In genomic region chr10:93570383-93570782, GRCh38 we compare ENCODE assay signal across 24 cellular contexts. TPM values are rescaled to one million over a fixed set of nuclear protein-coding genes. Genes with fewer than 3 reads are reported as not detected.
DNase-seq lines count a peak whose midpoint lies in the region; ATAC-seq and TF ChIP-seq lines count a peak whose summit lies in the region.
"Had no signal": no experiment of that assay in that cellular context is flagged by ENCODE, and none has a peak within 500 bp of the region (broad histone marks: within the 10 kb centered on the region; RNA-seq: fewer than 3 reads in every experiment).

No MANE protein-coding gene starts in this region.

- no peak overlapping the region for H2AFZ ChIP-seq in GM23338

- H3F3A ChIP-seq in GM23338 (replicated peaks; ENCODE audit: low read depth), result peaks cover 7% of the 10 kb centered on the region; the same call in 1 of the 2 replicates

- no peak overlapping the region for H3K27ac Mint-ChIP-seq in GM23338
- no peak overlapping the region for H3K27ac Mint-ChIP-seq in CD4-positive, alpha-beta T cell
- H3K27ac Mint-ChIP-seq: CD14-positive monocyte; CD4-positive, alpha-beta memory T cell; HFFc6 had no signal

- CTCF ChIA-PET in CD4-positive, alpha-beta T cell (lab: Charles Lee), result no interaction called here
- CTCF ChIA-PET in HEK293T (lab: Yijun Ruan, JAX), result no interaction called here

- TF ChIP-seq EP300 in sigmoid colon (IDR thresholded peaks at IDR 0.05), result no peak

- H3K4me1 ChIP-seq in GM23338 (ENCODE audit: insufficient read depth) (peaks cover 6% of the 10 kb centered on the region), sigmoid colon (peaks cover 0 to 11% (median 9%) of the 10 kb centered on the region in 4 donors)
- H3K4me1 ChIP-seq: A549, BE2C had no signal

- H3K27me3 Mint-ChIP-seq in GM23338 (ENCODE audit: insufficient read depth, low read depth, poor library complexity), result peaks cover 51% of the 10 kb centered on the region
- H3K27me3 Mint-ChIP-seq in CD4-positive, alpha-beta T cell, result peaks cover 76% of the 10 kb centered on the region

- no peaks in the 10 kb centered on the region for H3K36me3 Mint-ChIP-seq in GM23338 (ENCODE audit: low read depth)
- no peaks in the 10 kb centered on the region for H3K36me3 Mint-ChIP-seq in CD4-positive, alpha-beta T cell (ENCODE audit: low read depth)
- H3K36me3 Mint-ChIP-seq: CD4-positive, alpha-beta memory T cell had no signal

- no peaks in the 10 kb centered on the region; the same call in 1 of the 2 replicates for H4K20me1 ChIP-seq in GM23338 (replicated peaks; ENCODE audit: insufficient read depth)
- H4K20me1 ChIP-seq: BLaER1 treated with 17β-estradiol and CSF1 and Interleukin-3, amounts not matched to agents 10 nM and 100 nM had no signal

- TF ChIP-seq POLR2A in sigmoid colon (IDR thresholded peaks at IDR 0.05), result no peak

- no peak overlapping the region for H3K27ac ChIP-seq in GM23338 (ENCODE audit: low read depth)
- H3K27ac ChIP-seq in VCaP, result peak overlapping the region; percentile 37; the same call in 1 of the 2 replicates
- no peak overlapping the region for H3K27ac ChIP-seq in sigmoid colon
- H3K27ac ChIP-seq in CD4-positive, alpha-beta T cell (ENCODE audit: low read depth, low read length), result no peak overlapping the region
- H3K27ac ChIP-seq: A549; BLaER1 treated with 17β-estradiol and CSF1 and Interleukin-3, amounts not matched to agents 10 nM and 100 nM had no signal

- no peaks in the 10 kb centered on the region for H3K9me2 ChIP-seq in GM23338 (ENCODE audit: insufficient read depth)

- H3K36me3 ChIP-seq in GM23338 (ENCODE audit: insufficient read depth) (no peaks in the 10 kb centered on the region), sigmoid colon (no peaks in the 10 kb centered on the region)
- H3K36me3 ChIP-seq: BE2C; BLaER1 treated with 17β-estradiol and CSF1 and Interleukin-3, amounts not matched to agents 10 nM and 100 nM had no signal

- H3K4me3 Mint-ChIP-seq in GM23338, result no peak overlapping the region
- no peak overlapping the region for H3K4me3 Mint-ChIP-seq in CD4-positive, alpha-beta T cell
- H3K4me3 Mint-ChIP-seq: CD4-positive, alpha-beta memory T cell; HFFc6 had no signal

- TF ChIP-seq CTCF in GM23338 (conservative IDR thresholded peaks at IDR 0.05; ENCODE audit: low read depth in 2 of 2) (no peak), VCaP (conservative IDR thresholded peaks at IDR 0.05) (no peak), sigmoid colon (IDR thresholded peaks at IDR 0.05) (no peak)
- no peak for TF ChIP-seq CTCF in CD4-positive, alpha-beta T cell (IDR thresholded peaks at IDR 0.05)

- H3K27me3 ChIP-seq in GM23338 (ENCODE audit: insufficient read depth) (peaks cover 74% of the 10 kb centered on the region), sigmoid colon (peaks cover 14 to 44% (median 16%) of the 10 kb centered on the region in 3 donors)
- H3K27me3 ChIP-seq in CD4-positive, alpha-beta T cell (ENCODE audit: control insufficient read depth, insufficient read depth, low read length), result peaks cover 36% of the 10 kb centered on the region
- H3K27me3 ChIP-seq: BLaER1 treated with 17β-estradiol and CSF1 and Interleukin-3, amounts not matched to agents 10 nM and 100 nM had no signal

- H3K79me2 ChIP-seq in GM23338 (replicated peaks; ENCODE audit: insufficient read depth), result no peaks in the 10 kb centered on the region

- H3K9me3 Mint-ChIP-seq in GM23338, result no peaks in the 10 kb centered on the region
- H3K9me3 Mint-ChIP-seq in CD4-positive, alpha-beta T cell, result no peaks in the 10 kb centered on the region
- H3K9me3 Mint-ChIP-seq: CD4-positive, alpha-beta memory T cell; HFFc6 had no signal

- ATAC-seq in GM23338, result no peak
- ATAC-seq in CD4-positive, alpha-beta T cell (ENCODE audit: poor library complexity), result no peak
- ATAC-seq: A549 had no signal

- peaks cover 14% of the 10 kb centered on the region for H3K4me1 Mint-ChIP-seq in GM23338
- H3K4me1 Mint-ChIP-seq in CD4-positive, alpha-beta T cell (ENCODE audit: low read depth), result peaks cover 12% of the 10 kb centered on the region

- no peaks in the 10 kb centered on the region for H3K9me3 ChIP-seq in sigmoid colon
- no peaks in the 10 kb centered on the region for H3K9me3 ChIP-seq in CD4-positive, alpha-beta T cell (ENCODE audit: control insufficient read depth, low read length)
- H3K9me3 ChIP-seq: A549, BE2C had no signal

- peak; percentile 18 for DNase-seq in GM23338 (ENCODE audit: low spot score)
- peak; percentile 35 for DNase-seq in iPS-NIHi7 (ENCODE audit: extremely low spot score)
- peak; percentile 48 for DNase-seq in sigmoid colon
- no peak for DNase-seq in CD4-positive, alpha-beta T cell
- no peak for DNase-seq in islet precursor cell
- DNase-seq in HEK293T (ENCODE audit: extremely low spot score), result no peak
- DNase-seq: 8988T; ACHN; AML-193; BE2C; Calu3; CD4-positive, alpha-beta memory T cell; COR-L47; DMS79; EL; GDM1; H7; HCEC 1CT; HFFc6 had no signal

- WGBS in sigmoid colon, 2 donors, result 70 to 86% methylated on average over 3 of the region's 3 CpGs

- H3K4me3 ChIP-seq in GM23338 (no peak overlapping the region), sigmoid colon (no peak overlapping the region)
- H3K4me3 ChIP-seq: A549; BLaER1 treated with 17β-estradiol and CSF1 and Interleukin-3, amounts not matched to agents 10 nM and 100 nM had no signal

- POLR2A ChIA-PET in CD4-positive, alpha-beta T cell (lab: Charles Lee), result no interaction called here
- POLR2A ChIA-PET in HEK293T (lab: Yijun Ruan, JAX), result no interaction called here

- intact Hi-C loops in sigmoid colon (cut with DNase I), result no loop called here
- intact Hi-C loops in CD4-positive, alpha-beta T cell (cut with DNase I, micrococcal nuclease), result no loop called here

- no peak overlapping the region for H3K4me2 ChIP-seq in GM23338
- H3K4me2 ChIP-seq: A549 had no signal

TF ChIP-seq in GM23338, 12 proteins besides CTCF, POLR2A, EP300 and RAD21:
- TF ChIP-seq JUNB (IDR thresholded peaks at IDR 0.05; ENCODE audit: unreplicated experiment), result peak; percentile 69
- TF ChIP-seq ZNF114 (CRISPR knock-in tag; IDR thresholded peaks at IDR 0.05), result no peak

TF ChIP-seq in HEK293T, 16 proteins besides CTCF, POLR2A, EP300 and RAD21:
- TF ChIP-seq BHLHE40 (IDR thresholded peaks at IDR 0.05; ENCODE audit: borderline replicate concordance) (no peak), ZNF384 (IDR thresholded peaks at IDR 0.05) (no peak), PKNOX1 (IDR thresholded peaks at IDR 0.05) (no peak), HDGF (IDR thresholded peaks at IDR 0.05; ENCODE audit: borderline replicate concordance) (no peak), TARDBP (IDR thresholded peaks at IDR 0.05) (no peak)
TF ChIP-seq in HEK293T: peak in this region for 0.

RNA-seq across cellular contexts. Expression of gene FFAR4, which starts 3.9 kb away (rescaled TPM):
- not detected in 2 replicates for total RNA-seq in GM23338 (2014; rRNA removed; shearing (Covaris generic))
- 0.06 TPM in 1 of 2 replicates, not detected in the other for polyA plus RNA-seq in GM23338 (2016; fragmentation: Nextera tagmentation; extraction: Ambion mirVana)
- total RNA-seq in sigmoid colon, result under 1 TPM in 3 of 4 donors, not detected in 1; 0.36 to 0.99 (median 0.55) TPM
- polyA plus RNA-seq in sigmoid colon, result 10 to 100 TPM in 1 of 3 donors, 1 to 10 TPM in 2; 5.5 to 17.9 (median 8.4) TPM
- total RNA-seq in CD4-positive, alpha-beta T cell, result not detected
- total RNA-seq: CD4-positive, alpha-beta memory T cell; H1; H7; HFFc6 had no signal
- polyA plus RNA-seq: CD4-positive, alpha-beta memory T cell; H1 had no signal

RNA-seq across cellular contexts. Expression of gene RBP4, which starts 30.7 kb away (rescaled TPM):
- 0.23 and 1.0 TPM in 2 replicates for total RNA-seq in GM23338 (2014; rRNA removed; shearing (Covaris generic))
- 0.47 and 0.79 TPM in 2 replicates for polyA plus RNA-seq in GM23338 (2016; fragmentation: Nextera tagmentation; extraction: Ambion mirVana)
- 10 to 100 TPM in 1 of 4 donors, 1 to 10 TPM in 1, not detected in 2; 3.9 to 16.8 TPM for total RNA-seq in sigmoid colon
- 10 to 100 TPM in 1 of 3 donors, 1 to 10 TPM in 2; 3.0 to 21.5 (median 4.2) TPM for polyA plus RNA-seq in sigmoid colon
- not detected for total RNA-seq in CD4-positive, alpha-beta T cell
- total RNA-seq: CD4-positive, alpha-beta memory T cell; HFFc6 had no signal
- polyA plus RNA-seq: CD4-positive, alpha-beta memory T cell had no signal

RNA-seq across cellular contexts. Expression of gene PDE6C, which starts 42.0 kb away (rescaled TPM):
- total RNA-seq in GM23338 (2014; rRNA removed; shearing (Covaris generic)), result not detected in 2 replicates
- polyA plus RNA-seq in GM23338 (2016; fragmentation: Nextera tagmentation; extraction: Ambion mirVana) (0.06 and 0.17 TPM in 2 replicates), sigmoid colon (not detected)
- total RNA-seq in sigmoid colon, result not detected
- not detected for total RNA-seq in CD4-positive, alpha-beta T cell
- total RNA-seq: Calu3; CD4-positive, alpha-beta memory T cell; H1; H7; HFFc6 had no signal
- polyA plus RNA-seq: A549; CD14-positive monocyte; CD4-positive, alpha-beta memory T cell; H1 had no signal

Comparison
In these comparisons a context has a peak if more than half of its experiments do, and no peak if none do; other contexts are left out.
1. DNase-seq: peak in GM23338 (single experiment), iPS-NIHi7 (single experiment) and sigmoid colon (single experiment); none in CD4-positive, alpha-beta T cell (0 of 10), islet precursor cell (single experiment) and HEK293T (single experiment).